Comparison of ENCODE assay signal across 16 cellular contexts in genomic region chr11:15562230-15562629, GRCh38.
DNase-seq lines count a peak whose midpoint lies in the region; FAIRE-seq and TF ChIP-seq lines count a peak whose summit lies in the region.
"Had no signal": no experiment of that assay in that cellular context is flagged by ENCODE, and none has a peak within 500 bp of the region (broad histone marks: within the 10 kb centered on the region; RNA-seq: fewer than 3 reads in every experiment).

No MANE protein-coding gene starts in this region.

- no peak overlapping the region for H2BK5ac ChIP-seq in H1 (ENCODE audit: low read depth, low read length)

- no peaks in the 10 kb centered on the region for H3K9me3 Mint-ChIP-seq in activated T-cell treated with anti-CD3 and anti-CD28 coated beads, Interleukin-2, amount 50 U/mL, for 24 hours

- H3K36me3 ChIP-seq in H1 (ENCODE audit: control insufficient read depth in 2 of 4, insufficient read depth in 4 of 4, low read length in 3 of 4) (peaks cover 0 to 9% (median 0%) of the 10 kb centered on the region in 4 experiments; a peak in 2 of 8 replicates), osteoblast (ENCODE audit: insufficient read depth, low read length) (no peaks in the 10 kb centered on the region)

- FAIRE-seq in H1 (lab: Jason Lieb, UNC), result no peak
- FAIRE-seq: GM12891 had no signal

- POLR2A ChIA-PET in H1 (lab: Charles Lee; ENCODE audit: partially characterized antibody), result no interaction called here

- TF ChIP-seq RAD21 in H1 (IDR thresholded peaks at IDR 0.05 in 1 of 2, conservative IDR thresholded peaks at IDR 0.05 in 1 of 2; ENCODE audit: low read depth in 2 of 2, low read length in 2 of 2), result no peak

- peaks cover 0 to 5% of the 10 kb centered on the region in 2 experiments; a peak in 1 of 4 replicates for H3K79me2 ChIP-seq in H1 (ENCODE audit: control insufficient read depth in 1 of 2, insufficient read depth in 2 of 2, low read length in 2 of 2)
- H3K79me2 ChIP-seq in osteoblast (ENCODE audit: insufficient read depth, low read length), result no peaks in the 10 kb centered on the region

- no peak overlapping the region for H3K27ac ChIP-seq in H1 (ENCODE audit: low read depth, low read length)
- H3K27ac ChIP-seq in osteoblast (ENCODE audit: low read depth, low read length), result no peak overlapping the region

- no peak for TF ChIP-seq POLR2A in H1 (IDR thresholded peaks at IDR 0.05; ENCODE audit: control extremely low read depth in 1 of 2, low read depth in 2 of 2, low read length in 2 of 2)

- CTCF ChIA-PET in H1 (lab: Charles Lee; ENCODE audit: partially characterized antibody), result interaction anchor here (1.2 kb wide), 1 partner anchor 9 kb away, joined by 3 read pairs; no protein-coding TSS in a partner anchor

- H3K14ac ChIP-seq in H1 (ENCODE audit: insufficient read length), result peak overlapping the region; percentile 27

- H3K18ac ChIP-seq in H1 (ENCODE audit: extremely low read depth, low read length), result no peak overlapping the region

- peak overlapping the region; percentile 63 for H3K4ac ChIP-seq in H1 (replicated peaks; ENCODE audit: insufficient read length, low read depth, low read length)

- H4K8ac ChIP-seq in H1 (ENCODE audit: extremely low read depth, insufficient read depth, low read length), result no peak overlapping the region

- H2AFZ ChIP-seq in H1 (ENCODE audit: low read length), result no peak overlapping the region
- H2AFZ ChIP-seq in osteoblast (ENCODE audit: low read length), result no peak overlapping the region

- H3K27me3 ChIP-seq in H1 (replicated peaks in 1 of 4; ENCODE audit: control insufficient read depth in 3 of 4, extremely low read depth in 1 of 4, insufficient read depth in 3 of 4, low read length in 3 of 4) (no peaks in the 10 kb centered on the region), osteoblast (ENCODE audit: insufficient read depth, low read length) (no peaks in the 10 kb centered on the region)

- H2BK12ac ChIP-seq in H1 (ENCODE audit: low read depth, low read length), result no peak overlapping the region

- no peak for DNase-seq in H1 (ENCODE audit: low read depth in 1 of 2, low spot score in 2 of 2)
- DNase-seq in islet precursor cell, result peak; percentile 9
- DNase-seq in osteoblast (ENCODE audit: insufficient read length, low spot score, missing footprints), result peak; percentile 80
- DNase-seq in NCI-H510A (lab: John Stamatoyannopoulos, UW), result no peak
- no peak for DNase-seq in activated CD4-positive, alpha-beta T cell treated with anti-CD3 and anti-CD28 coated beads for 48 hours
- DNase-seq in NCI-H526 treated with DMSO at 0.1 percent for 48 hours (lab: John Stamatoyannopoulos, UW), result no peak
- no peak for DNase-seq in activated T-cell treated with anti-CD3 and anti-CD28 coated beads, Interleukin-2, amount 50 U/mL, for 24 hours
- DNase-seq: C1 segment of cervical spinal cord; Calu3; CD4-positive, alpha-beta memory T cell; DMS53; GF-D8; GOT3; H7; HCEC 1CT had no signal

- H4K20me1 ChIP-seq in H1 (replicated peaks in 1 of 2; ENCODE audit: control insufficient read depth in 1 of 2, insufficient read depth in 2 of 2, low read length in 2 of 2), result no peaks in the 10 kb centered on the region
- no peaks in the 10 kb centered on the region for H4K20me1 ChIP-seq in osteoblast (ENCODE audit: insufficient read depth, low read length)

- WGBS in H1 (ENCODE audit: extremely low coverage in 1 of 2, insufficient coverage in 1 of 2, insufficient read length in 1 of 2, insufficient replicate concordance in 2 of 2, low coverage in 1 of 2, low lambda C conversion rate in 2 of 2, missing lambda C conversion rate in 1 of 2), 2 experiments, result 88% methylated on average over 4 of the region's 4 CpGs; no CpG with 5 or more reads in 1 of the 2 experiments

- H3K27ac Mint-ChIP-seq in activated T-cell treated with anti-CD3 and anti-CD28 coated beads, Interleukin-2, amount 50 U/mL, for 24 hours, result no peak overlapping the region
- H3K27ac Mint-ChIP-seq: CD4-positive, alpha-beta memory T cell had no signal

- H3K27me3 Mint-ChIP-seq in activated T-cell treated with anti-CD3 and anti-CD28 coated beads, Interleukin-2, amount 50 U/mL, for 24 hours, result no peaks in the 10 kb centered on the region

- no peak overlapping the region for H3K4me3 ChIP-seq in H1 (ENCODE audit: extremely low read depth in 1 of 4, insufficient read depth in 2 of 4, low read depth in 3 of 4, low read length in 4 of 4)
- no peak overlapping the region for H3K4me3 ChIP-seq in osteoblast (ENCODE audit: insufficient read depth, low read length)

- H3K23ac ChIP-seq in H1 (ENCODE audit: insufficient read length), result no peak overlapping the region

- H3K4me1 ChIP-seq in H1 (replicated peaks in 1 of 4; ENCODE audit: control insufficient read depth in 3 of 4, insufficient read depth in 4 of 4, low read length in 3 of 4) (peaks cover 3 to 13% (median 8%) of the 10 kb centered on the region in 4 experiments; a peak in 6 of 7 replicates), osteoblast (ENCODE audit: insufficient read depth, low read length) (no peaks in the 10 kb centered on the region)

- H3K56ac ChIP-seq in H1 (replicated peaks; ENCODE audit: insufficient read length, low read depth, low read length), result no peak overlapping the region

- no peak overlapping the region for H2BK20ac ChIP-seq in H1 (ENCODE audit: low read length)

- no peak for TF ChIP-seq CTCF in H1 (IDR thresholded peaks at IDR 0.05; ENCODE audit: control extremely low read depth in 1 of 3, insufficient read depth in 1 of 3, low read depth in 1 of 3, low read length in 3 of 3)
- no peak for TF ChIP-seq CTCF in osteoblast (IDR thresholded peaks at IDR 0.05; ENCODE audit: extremely low read depth, low read depth, low read length)

- no peak for TF ChIP-seq EP300 in H1 (IDR thresholded peaks at IDR 0.05; ENCODE audit: borderline replicate concordance in 1 of 2, low read depth in 2 of 2, low read length in 2 of 2)

- H2BK120ac ChIP-seq in H1 (replicated peaks; ENCODE audit: low read depth, low read length), result peak overlapping the region; percentile 16

- H3K9me3 ChIP-seq in H1 (ENCODE audit: insufficient read depth in 2 of 2, low read depth in 1 of 2, low read length in 1 of 2), result peaks cover 0 to 5% of the 10 kb centered on the region in 2 experiments; a peak in 1 of 4 replicates
- no peaks in the 10 kb centered on the region for H3K9me3 ChIP-seq in osteoblast (ENCODE audit: low read depth, low read length)

- no peaks in the 10 kb centered on the region for H3K36me3 Mint-ChIP-seq in activated T-cell treated with anti-CD3 and anti-CD28 coated beads, Interleukin-2, amount 50 U/mL, for 24 hours (ENCODE audit: low read depth)
- H3K36me3 Mint-ChIP-seq: CD4-positive, alpha-beta memory T cell had no signal

- H3K9ac ChIP-seq in H1 (replicated peaks in 1 of 4; ENCODE audit: extremely low read depth in 1 of 4, low read depth in 3 of 4, low read length in 3 of 4), result no peak overlapping the region; a peak in 1 of 7 replicates

- no peak overlapping the region for H3K4me3 Mint-ChIP-seq in activated T-cell treated with anti-CD3 and anti-CD28 coated beads, Interleukin-2, amount 50 U/mL, for 24 hours
- H3K4me3 Mint-ChIP-seq: CD4-positive, alpha-beta memory T cell had no signal

- H2AK5ac ChIP-seq in H1 (ENCODE audit: low read depth, low read length), result no peak overlapping the region

- H4K5ac ChIP-seq in H1 (ENCODE audit: insufficient read length, low read depth, low read length), result no peak overlapping the region

- no peaks in the 10 kb centered on the region for H3K4me1 Mint-ChIP-seq in activated T-cell treated with anti-CD3 and anti-CD28 coated beads, Interleukin-2, amount 50 U/mL, for 24 hours (ENCODE audit: low read depth)
- H3K4me1 Mint-ChIP-seq: CD4-positive, alpha-beta memory T cell had no signal

- H4K91ac ChIP-seq in H1 (replicated peaks; ENCODE audit: insufficient read length, low read length), result no peak overlapping the region

- H2BK15ac ChIP-seq in H1 (ENCODE audit: low read length), result peak overlapping the region; percentile 53; the same call in 1 of the 2 replicates

- H3K23me2 ChIP-seq in H1 (ENCODE audit: low read depth, low read length), result no peaks in the 10 kb centered on the region

- no peak overlapping the region for H3K4me2 ChIP-seq in H1 (ENCODE audit: insufficient read depth in 1 of 2, low read depth in 2 of 2, low read length in 2 of 2)
- no peak overlapping the region for H3K4me2 ChIP-seq in osteoblast (ENCODE audit: insufficient read depth, low read length)

- no peaks in the 10 kb centered on the region for H3K79me1 ChIP-seq in H1 (ENCODE audit: low read depth, low read length)

TF ChIP-seq in H1, 55 proteins besides CTCF, POLR2A, EP300 and RAD21:
- TF ChIP-seq, protein P1, sequence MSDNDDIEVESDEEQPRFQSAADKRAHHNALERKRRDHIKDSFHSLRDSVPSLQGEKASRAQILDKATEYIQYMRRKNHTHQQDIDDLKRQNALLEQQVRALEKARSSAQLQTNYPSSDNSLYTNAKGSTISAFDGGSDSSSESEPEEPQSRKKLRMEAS (IDR thresholded peaks at IDR 0.05), result no peak
- no peak for TF ChIP-seq BRCA1 (IDR thresholded peaks at IDR 0.05; ENCODE audit: low read depth, low read length)
- no peak for TF ChIP-seq BACH1 (IDR thresholded peaks at IDR 0.05; ENCODE audit: low read length)
- no peak for TF ChIP-seq SRF (IDR thresholded peaks at IDR 0.05; ENCODE audit: low read depth, low read length)
- no peak for TF ChIP-seq TCF12 (IDR thresholded peaks at IDR 0.05; ENCODE audit: low read depth, low read length)
- TF ChIP-seq RBBP5 (IDR thresholded peaks at IDR 0.05; ENCODE audit: borderline replicate concordance, low read depth, low read length), result no peak
- TF ChIP-seq NRF1 (IDR thresholded peaks at IDR 0.05; ENCODE audit: low read depth, low read length), result no peak
- TF ChIP-seq TEAD4 (IDR thresholded peaks at IDR 0.05; ENCODE audit: low read depth, low read length), result no peak
TF ChIP-seq in H1: peak in this region for 0.

Comparison
In these comparisons a context has a peak if more than half of its experiments do, and no peak if none do; other contexts are left out.
1. DNase-seq: peak in islet precursor cell (single experiment) and osteoblast (single experiment); none in H1 (0 of 2), NCI-H510A (single experiment), activated CD4-positive, alpha-beta T cell treated with anti-CD3 and anti-CD28 coated beads for 48 hours (single experiment), NCI-H526 treated with DMSO at 0.1 percent for 48 hours (single experiment) and activated T-cell treated with anti-CD3 and anti-CD28 coated beads, Interleukin-2, amount 50 U/mL, for 24 hours (single experiment).